In the genomic region with DNA sequence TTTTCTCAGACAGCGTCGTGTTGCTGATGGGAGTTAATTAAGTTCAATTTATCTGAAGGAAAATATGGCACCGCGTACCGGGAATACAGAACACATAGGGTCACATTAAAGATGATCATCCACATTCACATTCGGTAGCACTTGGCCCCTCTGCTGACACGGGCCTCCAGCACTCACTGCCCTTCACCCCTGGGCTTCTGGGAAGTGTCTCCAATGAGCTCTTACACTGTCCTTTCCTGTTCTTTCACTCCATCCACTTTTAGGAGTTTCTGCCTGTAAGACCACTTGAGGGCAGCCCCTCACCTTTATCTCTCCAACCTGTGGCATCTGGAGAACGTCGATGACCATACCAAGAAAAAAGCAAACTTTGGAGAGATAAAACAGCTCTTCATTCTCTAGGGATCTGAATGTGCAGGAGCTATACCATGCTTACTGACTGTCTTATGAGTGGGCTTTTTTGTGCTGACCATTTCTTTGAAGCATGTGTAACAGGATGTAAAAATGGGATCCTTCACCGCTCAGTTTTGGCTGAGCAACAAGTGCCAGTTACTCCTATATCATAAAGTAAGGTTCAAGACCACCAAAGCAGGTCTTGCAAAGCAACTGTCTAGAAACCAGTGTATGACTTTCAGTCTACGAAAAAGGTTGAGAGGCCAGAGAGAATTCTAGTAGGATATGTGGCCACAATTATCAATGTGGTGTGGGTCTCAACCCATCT, we compare ENCODE assay signal across 8 cellular contexts. TPM values are rescaled to one million over a fixed set of nuclear protein-coding genes. Genes with fewer than 3 reads are reported as not detected.
DNase-seq lines count a peak whose midpoint lies in the region; ATAC-seq and TF ChIP-seq lines count a peak whose summit lies in the region.

No MANE protein-coding gene starts in this region.

- H3K9ac ChIP-seq in HUES48 (ENCODE audit: low read depth, low read length): no peak overlapping the region

- peaks cover 0 to 3% (median 0%) of the 10 kb centered on the region in 7 donors for H3K9me3 Mint-ChIP-seq in CD14-positive monocyte
- no peaks in the 10 kb centered on the region for H3K9me3 Mint-ChIP-seq in activated naive CD8-positive, alpha-beta T cell treated with anti-CD3 and anti-CD28 coated beads, Interleukin-2, amount 10 ng/mL, durations not matched to agents 7 days and 5 days

- H3K27ac ChIP-seq in HUES48 (ENCODE audit: low read depth, low read length) (no peak overlapping the region), layer of hippocampus (ENCODE audit: low read depth, low read length) (peak overlapping the region; percentile 40), temporal lobe (ENCODE audit: low read depth, low read length) (peak overlapping the region; percentile 66)

- DNase-seq in CD14-positive monocyte (ENCODE audit: low spot score) (no peak), SIG-M5 treated with dmso at 0.1 percent for 504 hours (lab: John Stamatoyannopoulos, UW; ENCODE audit: unreplicated experiment) (no peak)
- no peak for DNase-seq in activated naive CD8-positive, alpha-beta T cell treated with anti-CD3 and anti-CD28 coated beads, Interleukin-2, amount 10 ng/mL, durations not matched to agents 7 days and 5 days

- H3K4me1 ChIP-seq in HUES48 (ENCODE audit: control insufficient read depth, insufficient read depth, low read length): 0 out of 2 replicates have a peak, but pooled peaks cover 7% of the 10 kb centered on the region

- peaks cover 15% of the 10 kb centered on the region for H3K4me1 Mint-ChIP-seq in CD14-positive monocyte
- H3K4me1 Mint-ChIP-seq in activated naive CD8-positive, alpha-beta T cell treated with anti-CD3 and anti-CD28 coated beads, Interleukin-2, amount 10 ng/mL, durations not matched to agents 7 days and 5 days: peaks cover 27% of the 10 kb centered on the region

- TF ChIP-seq CTCF in CD14-positive monocyte (IDR thresholded peaks at IDR 0.05): no peak

- peak overlapping the region in 6 of 7 donors; percentile 2 to 99 (median 90) for H3K27ac Mint-ChIP-seq in CD14-positive monocyte
- peak overlapping the region; percentile 96 for H3K27ac Mint-ChIP-seq in activated naive CD8-positive, alpha-beta T cell treated with anti-CD3 and anti-CD28 coated beads, Interleukin-2, amount 10 ng/mL, durations not matched to agents 7 days and 5 days

- intact Hi-C loops in CD14-positive monocyte (cut with micrococcal nuclease): loop anchor here in 1 of 2 donors (10.0 kb wide), 1 partner anchor 91 kb away; the partner anchor contains the start of gene SAAL1

- ATAC-seq in activated naive CD8-positive, alpha-beta T cell treated with anti-CD3 and anti-CD28 coated beads, Interleukin-2, amount 10 ng/mL, durations not matched to agents 7 days and 5 days (ENCODE audit: low read depth): no peak
- ATAC-seq in GM21619 (IDR thresholded peaks at IDR 0.05; ENCODE audit: unreplicated experiment) (no peak), GM19467 (IDR thresholded peaks at IDR 0.05; ENCODE audit: unreplicated experiment) (no peak)

- peaks cover 9 to 13% (median 12%) of the 10 kb centered on the region in 3 donors for H3K27me3 Mint-ChIP-seq in CD14-positive monocyte (ENCODE audit: low read depth in 3 of 3)
- H3K27me3 Mint-ChIP-seq in activated naive CD8-positive, alpha-beta T cell treated with anti-CD3 and anti-CD28 coated beads, Interleukin-2, amount 10 ng/mL, durations not matched to agents 7 days and 5 days: no peaks in the 10 kb centered on the region

- H3K9me3 ChIP-seq in HUES48 (ENCODE audit: control insufficient read depth, insufficient read depth, low read length): no peaks in the 10 kb centered on the region

- no peaks in the 10 kb centered on the region for H3K36me3 ChIP-seq in HUES48 (ENCODE audit: control insufficient read depth, insufficient read depth, low read length)

- H3K27me3 ChIP-seq in HUES48 (ENCODE audit: control insufficient read depth, insufficient read depth, low read length) (peaks cover 14% of the 10 kb centered on the region), layer of hippocampus (ENCODE audit: control insufficient read depth, insufficient read depth, low read length) (no peaks in the 10 kb centered on the region)

- H3K4me3 ChIP-seq in HUES48 (ENCODE audit: low read depth, low read length): peak overlapping the region; percentile 98

- H3K36me3 Mint-ChIP-seq in CD14-positive monocyte: no peaks in the 10 kb centered on the region
- H3K36me3 Mint-ChIP-seq in activated naive CD8-positive, alpha-beta T cell treated with anti-CD3 and anti-CD28 coated beads, Interleukin-2, amount 10 ng/mL, durations not matched to agents 7 days and 5 days: no peaks in the 10 kb centered on the region

- POLR2A ChIA-PET in activated naive CD8-positive, alpha-beta T cell treated with anti-CD3 and anti-CD28 coated beads, Interleukin-2, amount 10 ng/mL, durations not matched to agents 7 days and 5 days (lab: Charles Lee): interaction anchor here (0.6 to 1.5 kb wide), 7 partner anchors 8 to 737 kb away, joined by 3 to 5 read pairs (median 5); partner anchors contain the start of genes LDHA, NUCB2 and SAAL1

- H3K4me3 Mint-ChIP-seq in CD14-positive monocyte: peak overlapping the region; percentile 100
- peak overlapping the region; percentile 97 for H3K4me3 Mint-ChIP-seq in activated naive CD8-positive, alpha-beta T cell treated with anti-CD3 and anti-CD28 coated beads, Interleukin-2, amount 10 ng/mL, durations not matched to agents 7 days and 5 days

RNA-seq across cellular contexts. Expression of gene SERGEF, which starts 1.1 kb away (rescaled TPM):
- 10 to 100 TPM; 33.3 to 33.7 TPM for polyA plus RNA-seq in CD14-positive monocyte
- 10 to 100 TPM; 44.3 to 47.2 TPM for total RNA-seq in activated naive CD8-positive, alpha-beta T cell treated with anti-CD3 and anti-CD28 coated beads, Interleukin-2, amount 10 ng/mL, durations not matched to agents 7 days and 5 days
- 41.1 TPM for total RNA-seq in temporal lobe

RNA-seq across cellular contexts. Expression of gene TPH1, which starts 32.1 kb away (rescaled TPM):
- not detected for polyA plus RNA-seq in CD14-positive monocyte
- under 1 TPM; 0.28 to 0.40 TPM for total RNA-seq in activated naive CD8-positive, alpha-beta T cell treated with anti-CD3 and anti-CD28 coated beads, Interleukin-2, amount 10 ng/mL, durations not matched to agents 7 days and 5 days
- total RNA-seq in temporal lobe: 0.49 TPM
